In genomic region chr16:89289428-89290395, GRCh38 we compare ENCODE assay signal across 7 cellular contexts.
DNase-seq lines count a peak whose midpoint lies in the region; ATAC-seq and TF ChIP-seq lines count a peak whose summit lies in the region.

No MANE protein-coding gene starts in this region.

- no peak overlapping the region for H3K4me3 ChIP-seq in WI38 (ENCODE audit: low read depth, low read length)

- TF ChIP-seq CTCF in GM12801 (IDR thresholded peaks at IDR 0.05; ENCODE audit: extremely low read depth, insufficient read length) (peak; percentile 17), WI38 (IDR thresholded peaks at IDR 0.05; ENCODE audit: low read depth, low read length) (peak; percentile 90), MCF 10A (IDR thresholded peaks at IDR 0.05; ENCODE audit: unreplicated experiment) (peak; percentile 78)

- POLR2A ChIA-PET in MCF 10A (lab: Yijun Ruan, JAX): interaction anchor here (0.6 to 0.7 kb wide), 3 partner anchors 133 to 265 kb away, joined by 3 to 4 read pairs (median 3); no protein-coding TSS in a partner anchor

- CTCF ChIA-PET in MCF 10A (lab: Yijun Ruan, JAX): interaction anchor here (0.6 to 2.0 kb wide), 27 partner anchors 8 to 623 kb away, joined by 3 to 12 read pairs (median 4); no protein-coding TSS in a partner anchor

- peaks cover 42% of the 10 kb centered on the region for H3K36me3 Mint-ChIP-seq in MCF 10A (ENCODE audit: insufficient read depth, unreplicated experiment)

- intact Hi-C loops in MCF 10A (cut with micrococcal nuclease): no loop called here

- peak; percentile 61 for DNase-seq in M059J (ENCODE audit: low read depth)
- peak; percentile 75 for DNase-seq in MCF 10A (ENCODE audit: unreplicated experiment)
- DNase-seq in islet precursor cell: peak; percentile 91
- peak; percentile 76 to 79 for DNase-seq in stimulated activated CD4-positive, alpha-beta T cell treated with anti-CD3 and anti-CD28 coated beads, Interleukin-2, amount 100 ng/mL, for 24 hours

- no TSS peak for BruUV-seq in MCF 10A (replicated peaks; lab: Mats Ljungman, UMichigan)

- no peaks in the 10 kb centered on the region for H3K27me3 Mint-ChIP-seq in MCF 10A (ENCODE audit: insufficient read depth, unreplicated experiment)

- no peaks in the 10 kb centered on the region for H3K4me1 Mint-ChIP-seq in MCF 10A (ENCODE audit: insufficient read depth, unreplicated experiment)

- no peak overlapping the region for H3K4me3 Mint-ChIP-seq in MCF 10A (ENCODE audit: unreplicated experiment)

- ATAC-seq in HG03095 (IDR thresholded peaks at IDR 0.05; ENCODE audit: unreplicated experiment): no peak

- no peaks in the 10 kb centered on the region for H3K9me3 Mint-ChIP-seq in MCF 10A (ENCODE audit: unreplicated experiment)

- H3K27ac Mint-ChIP-seq in MCF 10A (ENCODE audit: low read depth, unreplicated experiment): peak overlapping the region; percentile 10

Comparison
In these comparisons a context has a peak if more than half of its experiments do, and no peak if none do; other contexts are left out.
1. CTCF ChIP-seq: peak in every context shown above with its lines; median percentile 90 in WI38; 78 in MCF 10A; 17 in GM12801.